8 cellular contexts compared by ENCODE assay signal in genomic region chr6:137076277-137077068, GRCh38. TPM values are rescaled to one million over a fixed set of nuclear protein-coding genes. Genes with fewer than 3 reads are reported as not detected.
DNase-seq lines count a peak whose midpoint lies in the region; ATAC-seq and TF ChIP-seq lines count a peak whose summit lies in the region.

No MANE protein-coding gene starts in this region.

- WGBS in aorta, 2 donors: 68 to 75% methylated on average over 4 of the region's 4 CpGs

- peaks cover 6% of the 10 kb centered on the region for H3K9me3 Mint-ChIP-seq in glutamatergic neuron (ENCODE audit: unreplicated experiment)

- no peak overlapping the region for H3K4me3 Mint-ChIP-seq in glutamatergic neuron (ENCODE audit: unreplicated experiment)

- POLR2A ChIA-PET in HCT116 (lab: Charles Lee): interaction anchor here (1.0 kb wide), 1 partner anchor 565 kb away, joined by 3 read pairs; no protein-coding TSS in a partner anchor

- no peaks in the 10 kb centered on the region for H3K27me3 ChIP-seq in HCT116 (ENCODE audit: insufficient read depth, low read length)
- peaks cover 0 to 2% of the 10 kb centered on the region in 2 donors for H3K27me3 ChIP-seq in aorta (ENCODE audit: control insufficient read depth in 1 of 2, insufficient read depth in 2 of 2, low read length in 1 of 2)

- no peak overlapping the region for H3K9ac ChIP-seq in HCT116 (ENCODE audit: low read length)

- CTCF ChIA-PET in HCT116 (lab: Charles Lee): interaction anchor here (0.7 to 2.0 kb wide), 16 partner anchors 9 to 931 kb away, joined by 3 to 19 read pairs (median 4); no protein-coding TSS in a partner anchor

- no peak overlapping the region for H3K4me2 ChIP-seq in HCT116 (ENCODE audit: low read length)

- H3K4me1 Mint-ChIP-seq in glutamatergic neuron (ENCODE audit: low read depth, unreplicated experiment): peaks cover 7% of the 10 kb centered on the region

- RAD21 ChIA-PET in HCT116 (lab: Charles Lee; ENCODE audit: low non-redundant PET in 1 of 2, low total read pairs in 2 of 2, uncharacterized antibody in 2 of 2, unreplicated experiment in 2 of 2): interaction anchor here (0.6 to 1.3 kb wide), 3 partner anchors 90 to 622 kb away, joined by 3 to 4 read pairs (median 3); no protein-coding TSS in a partner anchor

- TF ChIP-seq CTCF in GM10266 (IDR thresholded peaks at IDR 0.05; ENCODE audit: control insufficient read depth, insufficient read depth, low read depth, missing control alignments) (peak; percentile 93), HCT116 (IDR thresholded peaks at IDR 0.05 in 2 of 3, conservative IDR thresholded peaks at IDR 0.05 in 1 of 3; ENCODE audit: borderline replicate concordance in 1 of 3, insufficient read depth in 1 of 3, low read depth in 2 of 3, low read length in 2 of 3) (peak; percentile 73 to 94 (median 90)), glutamatergic neuron (IDR thresholded peaks at IDR 0.05; ENCODE audit: partially characterized antibody, unreplicated experiment) (peak; percentile 48)

- H3K36me3 ChIP-seq in HCT116 (ENCODE audit: control insufficient read depth in 1 of 2, insufficient read depth in 2 of 2, low read length in 2 of 2) (no peaks in the 10 kb centered on the region), aorta (ENCODE audit: control insufficient read depth in 1 of 2, insufficient read depth in 2 of 2, low read length in 1 of 2) (no peaks in the 10 kb centered on the region)

- no peak for TF ChIP-seq POLR2A in HCT116 (IDR thresholded peaks at IDR 0.05; ENCODE audit: borderline replicate concordance, extremely low read depth, insufficient read depth, insufficient read length)

- H3K36me3 Mint-ChIP-seq in glutamatergic neuron (ENCODE audit: unreplicated experiment): peaks cover 4% of the 10 kb centered on the region

- no peaks in the 10 kb centered on the region for H4K20me1 ChIP-seq in HCT116 (ENCODE audit: insufficient read depth)

- H3K27ac ChIP-seq in HCT116 (ENCODE audit: low read depth, low read length): no peak overlapping the region
- H3K27ac ChIP-seq in aorta (ENCODE audit: low read depth in 1 of 2, low read length in 2 of 2): no peak overlapping the region

- no TSS peak for BruUV-seq in HCT116 (replicated peaks; lab: Mats Ljungman, UMichigan)

- TF ChIP-seq RAD21 in HCT116 (IDR thresholded peaks at IDR 0.05; ENCODE audit: low read depth): peak; percentile 92

- peaks cover 3% of the 10 kb centered on the region for H3K27me3 Mint-ChIP-seq in glutamatergic neuron (ENCODE audit: unreplicated experiment)

- intact Hi-C loops in HCT116 (cut with micrococcal nuclease): loop anchor here (1.0 to 5.0 kb wide), 2 partner anchors 236 to 565 kb away; no protein-coding TSS in a partner anchor
- intact Hi-C loops in aorta (cut with DNase I): loop anchor here in 1 of 2 donors (5.0 kb wide), 1 partner anchor 566 kb away; no protein-coding TSS in a partner anchor

- H2AFZ ChIP-seq in HCT116 (ENCODE audit: low read depth, low read length, poor library complexity, severe bottlenecking): peak overlapping the region; percentile 81

- peak; percentile 100 for ATAC-seq in HCT116
- ATAC-seq in aorta (ENCODE audit: low FRiP score): peak; percentile 89

- H3K4me1 ChIP-seq in HCT116 (ENCODE audit: control insufficient read depth in 1 of 2, insufficient read depth in 2 of 2, low read length in 2 of 2): no peaks in the 10 kb centered on the region
- H3K4me1 ChIP-seq in aorta (ENCODE audit: control insufficient read depth in 1 of 2, insufficient read depth in 2 of 2, low read length in 2 of 2): no peaks in the 10 kb centered on the region

- H3K79me2 ChIP-seq in HCT116 (ENCODE audit: insufficient read depth, low read length): no peaks in the 10 kb centered on the region

- H3K9me3 ChIP-seq in HCT116 (ENCODE audit: control insufficient read depth in 1 of 2, insufficient read depth in 1 of 2, low read depth in 1 of 2, low read length in 2 of 2) (no peaks in the 10 kb centered on the region), aorta (ENCODE audit: control insufficient read depth, low read length) (no peaks in the 10 kb centered on the region)

- H3K4me3 ChIP-seq in HCT116 (replicated peaks in 1 of 2; ENCODE audit: low read depth in 1 of 2, low read length in 2 of 2): no peak overlapping the region
- no peak overlapping the region for H3K4me3 ChIP-seq in aorta (ENCODE audit: low read length in 2 of 2)

- no peaks in the 10 kb centered on the region for H3K9me2 ChIP-seq in HCT116 (ENCODE audit: insufficient read depth)

- no peak overlapping the region for H3K27ac Mint-ChIP-seq in glutamatergic neuron (ENCODE audit: unreplicated experiment)

- peak; percentile 74 for DNase-seq in GM10266 (ENCODE audit: extremely low spot score)
- DNase-seq in HCT116 (ENCODE audit: low read depth, low spot score): peak; percentile 82
- peak; percentile 71 for DNase-seq in M059J (ENCODE audit: low read depth)
- DNase-seq in RKO (ENCODE audit: low spot score): peak; percentile 75
- peak; percentile 30 for DNase-seq in activated effector memory CD4-positive, alpha-beta T cell treated with Interleukin-2 at 50 U/mL for 16 hours
- DNase-seq in glutamatergic neuron: peak; percentile 69
- peak; percentile 85 for DNase-seq in pons (ENCODE audit: low spot score)
- peak in 1 of 2 donors; percentile 75 for DNase-seq in aorta

TF ChIP-seq in HCT116, 20 proteins besides CTCF, POLR2A, EP300 and RAD21:
- TF ChIP-seq, protein P1, sequence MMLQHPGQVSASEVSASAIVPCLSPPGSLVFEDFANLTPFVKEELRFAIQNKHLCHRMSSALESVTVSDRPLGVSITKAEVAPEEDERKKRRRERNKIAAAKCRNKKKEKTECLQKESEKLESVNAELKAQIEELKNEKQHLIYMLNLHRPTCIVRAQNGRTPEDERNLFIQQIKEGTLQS (IDR thresholded peaks at IDR 0.05): no peak
- TF ChIP-seq, protein P2, sequence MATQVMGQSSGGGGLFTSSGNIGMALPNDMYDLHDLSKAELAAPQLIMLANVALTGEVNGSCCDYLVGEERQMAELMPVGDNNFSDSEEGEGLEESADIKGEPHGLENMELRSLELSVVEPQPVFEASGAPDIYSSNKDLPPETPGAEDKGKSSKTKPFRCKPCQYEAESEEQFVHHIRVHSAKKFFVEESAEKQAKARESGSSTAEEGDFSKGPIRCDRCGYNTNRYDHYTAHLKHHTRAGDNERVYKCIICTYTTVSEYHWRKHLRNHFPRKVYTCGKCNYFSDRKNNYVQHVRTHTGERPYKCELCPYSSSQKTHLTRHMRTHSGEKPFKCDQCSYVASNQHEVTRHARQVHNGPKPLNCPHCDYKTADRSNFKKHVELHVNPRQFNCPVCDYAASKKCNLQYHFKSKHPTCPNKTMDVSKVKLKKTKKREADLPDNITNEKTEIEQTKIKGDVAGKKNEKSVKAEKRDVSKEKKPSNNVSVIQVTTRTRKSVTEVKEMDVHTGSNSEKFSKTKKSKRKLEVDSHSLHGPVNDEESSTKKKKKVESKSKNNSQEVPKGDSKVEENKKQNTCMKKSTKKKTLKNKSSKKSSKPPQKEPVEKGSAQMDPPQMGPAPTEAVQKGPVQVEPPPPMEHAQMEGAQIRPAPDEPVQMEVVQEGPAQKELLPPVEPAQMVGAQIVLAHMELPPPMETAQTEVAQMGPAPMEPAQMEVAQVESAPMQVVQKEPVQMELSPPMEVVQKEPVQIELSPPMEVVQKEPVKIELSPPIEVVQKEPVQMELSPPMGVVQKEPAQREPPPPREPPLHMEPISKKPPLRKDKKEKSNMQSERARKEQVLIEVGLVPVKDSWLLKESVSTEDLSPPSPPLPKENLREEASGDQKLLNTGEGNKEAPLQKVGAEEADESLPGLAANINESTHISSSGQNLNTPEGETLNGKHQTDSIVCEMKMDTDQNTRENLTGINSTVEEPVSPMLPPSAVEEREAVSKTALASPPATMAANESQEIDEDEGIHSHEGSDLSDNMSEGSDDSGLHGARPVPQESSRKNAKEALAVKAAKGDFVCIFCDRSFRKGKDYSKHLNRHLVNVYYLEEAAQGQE (IDR thresholded peaks at IDR 0.05; ENCODE audit: low read depth): no peak
- no peak for TF ChIP-seq FOSL1 (IDR thresholded peaks at IDR 0.05; ENCODE audit: low read depth)
- TF ChIP-seq YY1 (IDR thresholded peaks at IDR 0.05; ENCODE audit: extremely low read depth, insufficient replicate concordance, low read depth, low read length): peak; percentile 43
- TF ChIP-seq TCF7L2 (IDR thresholded peaks at IDR 0.05; ENCODE audit: borderline replicate concordance, extremely low read depth, insufficient read depth, insufficient read length): no peak
- 0 out of 2 replicates have a peak, but pooled peaks have one; percentile 45 for TF ChIP-seq CBX3 (IDR thresholded peaks at IDR 0.05; ENCODE audit: low read depth)
- TF ChIP-seq JUND (IDR thresholded peaks at IDR 0.05): no peak
- TF ChIP-seq POLR2AphosphoS5 (IDR thresholded peaks at IDR 0.05; ENCODE audit: low read depth, low read length): no peak
- no peak for TF ChIP-seq SIN3A (IDR thresholded peaks at IDR 0.05; ENCODE audit: low read depth)
- no peak for TF ChIP-seq SP1 (IDR thresholded peaks at IDR 0.05; ENCODE audit: low read depth)
- no peak for TF ChIP-seq EGR1 (IDR thresholded peaks at IDR 0.05; ENCODE audit: low read depth)
- no peak for TF ChIP-seq MAX (IDR thresholded peaks at IDR 0.05)
- no peak for TF ChIP-seq ZBTB33 (IDR thresholded peaks at IDR 0.05; ENCODE audit: extremely low read depth, insufficient replicate concordance, low read length)

RNA-seq across cellular contexts. Expression of gene IL20RA, which starts 31.7 kb away (rescaled TPM):
- total RNA-seq in HCT116 (2021; ENCODE audit: unreplicated experiment) (1.1 TPM), glutamatergic neuron (ENCODE audit: unreplicated experiment) (not detected), aorta (under 1 TPM in 1 of 2 donors, not detected in 1; 0.39 TPM)
- polyA plus RNA-seq in HCT116 (2012): 0.62 and 0.83 TPM in 2 replicates
- not detected in 2 replicates for total RNA-seq in M059J (2014; rRNA removed; shearing (Covaris generic))
- polyA plus RNA-seq in aorta: not detected
